ENCODE assay signal across 20 cellular contexts in the genomic region with DNA sequence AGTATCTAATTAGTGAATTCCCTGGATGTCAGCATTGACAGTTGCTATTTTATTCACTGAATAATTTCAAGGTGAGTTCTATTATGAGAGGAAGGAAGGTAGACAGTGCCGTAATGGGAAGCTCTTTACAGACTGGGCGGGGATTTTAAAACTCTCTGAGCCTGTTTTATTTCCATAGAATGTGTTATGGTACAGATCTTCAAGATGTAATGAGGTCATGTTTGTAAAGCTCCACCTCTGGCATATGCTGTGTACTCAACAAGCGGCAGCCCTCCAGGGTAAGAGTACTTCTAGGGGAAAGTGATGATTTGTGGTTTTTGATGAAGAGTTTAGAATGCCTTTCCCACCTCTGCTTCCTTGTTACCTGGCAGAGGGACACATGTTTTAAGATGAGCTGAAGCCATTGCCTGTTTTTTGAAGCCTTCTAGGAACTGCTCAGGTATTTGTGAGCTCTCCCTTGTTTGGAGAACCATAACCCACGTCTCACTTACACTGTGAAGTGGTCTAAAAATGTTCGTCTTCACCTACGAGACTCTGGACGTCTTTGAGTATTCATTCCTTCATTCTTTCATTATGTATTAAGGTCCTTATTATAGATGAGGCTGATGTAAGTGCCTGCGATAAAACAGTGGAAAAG.
"Had no signal": no experiment of that assay in that cellular context is flagged by ENCODE, and none has a peak within 500 bp of the region (broad histone marks: within the 10 kb centered on the region; RNA-seq: fewer than 3 reads in every experiment).

No MANE protein-coding gene starts in this region.

- H3K4me1 ChIP-seq: psoas muscle, right atrium auricular region, tibial artery had no signal

- DNase-seq: activated CD4-positive, alpha-beta memory T cell treated with anti-CD3 and anti-CD28 coated beads, Interleukin-2, amount 10 ng/mL, durations not matched to agents 7 days and 5 days; activated CD4-positive, alpha-beta T cell treated with anti-CD3 and anti-CD28 coated beads, Interleukin-2, amount 10 ng/mL, durations not matched to agents 24 days and 14 days; activated effector memory CD4-positive, alpha-beta T cell treated with Interleukin-2 at 50 U/mL for 16 hours; activated naive CD4-positive, alpha-beta T cell treated with anti-CD3 and anti-CD28 coated beads for 36 hours; activated T-cell treated with anti-CD3 and anti-CD28 coated beads, Interleukin-2, amount 50 U/mL, for 72 hours; cortex of kidney; heart left ventricle; islet precursor cell; left cardiac atrium; natural killer cell; psoas muscle; stimulated activated CD4-positive, alpha-beta T cell treated with anti-CD3 and anti-CD28 coated beads, Interleukin-12 subunit alpha, Interleukin-12 subunit beta, amount 100 ng/mL, for 4 hours; stimulated activated CD4-positive, alpha-beta T cell treated with anti-CD3 and anti-CD28 coated beads, Interleukin-4, amount 100 ng/mL, for 4 hours; tibial artery had no signal

- H3K9me3 ChIP-seq: heart left ventricle, psoas muscle, right atrium auricular region, tibial artery had no signal

- ATAC-seq: activated CD4-positive, CD25-positive, alpha-beta regulatory T cell treated with anti-CD3 and anti-CD28 coated beads, Interleukin-2, amount 50 U/mL, for 24 hours; activated T-cell treated with anti-CD3 and anti-CD28 coated beads, Interleukin-2, amount 50 U/mL, for 72 hours; heart left ventricle; left cardiac atrium; natural killer cell; psoas muscle had no signal

- H3K36me3 ChIP-seq: cardiac muscle cell had no signal

- H3K27me3 ChIP-seq: cardiac muscle cell, heart left ventricle, right atrium auricular region, tibial artery had no signal

- H3K27ac ChIP-seq: cardiac muscle cell, epithelial cell of prostate, heart left ventricle, psoas muscle, right atrium auricular region, tibial artery, VCaP had no signal

- H3K4me3 ChIP-seq: cardiac muscle cell, heart left ventricle, lung, psoas muscle, right atrium auricular region, tibial artery had no signal
